In genomic region chr12:92493816-92494215, GRCh38 we compare ENCODE assay signal across 1 cellular context.
TF ChIP-seq lines count a peak whose summit lies in the region.

No MANE protein-coding gene starts in this region.

TF ChIP-seq in GM12878, 131 proteins besides CTCF, POLR2A, EP300 and RAD21 (continued from another document):
- TF ChIP-seq ZBTB33 (IDR thresholded peaks at IDR 0.05) (no peak), DPF2 (IDR thresholded peaks at IDR 0.05) (0 out of 2 replicates have a peak, but pooled peaks have one; percentile 42), WRNIP1 (IDR thresholded peaks at IDR 0.05; ENCODE audit: borderline replicate concordance, low read depth, low read length) (no peak; the same call in 1 of the 2 replicates), NFYA (IDR thresholded peaks at IDR 0.05; ENCODE audit: borderline replicate concordance, low read depth, low read length) (no peak), SMAD5 (IDR thresholded peaks at IDR 0.05; ENCODE audit: low read depth) (no peak), SPI1 (IDR thresholded peaks at IDR 0.05; ENCODE audit: borderline replicate concordance, insufficient read depth, low read depth, low read length) (no peak), EGR1 (IDR thresholded peaks at IDR 0.05; ENCODE audit: borderline replicate concordance in 1 of 2, low read depth in 2 of 2, low read length in 2 of 2) (no peak), ESRRA (IDR thresholded peaks at IDR 0.05; ENCODE audit: low read length) (no peak), RB1 (IDR thresholded peaks at IDR 0.05; ENCODE audit: borderline replicate concordance) (no peak), CREB1 (IDR thresholded peaks at IDR 0.05; ENCODE audit: low read depth) (peak; percentile 55; the same call in 1 of the 2 replicates), CUX1 (IDR thresholded peaks at IDR 0.05; ENCODE audit: insufficient replicate concordance, low read depth, low read length) (no peak), SREBF1 (IDR thresholded peaks at IDR 0.05; ENCODE audit: low read length) (no peak), MYC (IDR thresholded peaks at IDR 0.05; ENCODE audit: insufficient read depth, insufficient read length, insufficient replicate concordance, low read length, severe bottlenecking) (no peak), SMC3 (IDR thresholded peaks at IDR 0.05; ENCODE audit: borderline replicate concordance, low read length) (no peak), PBX3 (IDR thresholded peaks at IDR 0.05; ENCODE audit: insufficient replicate concordance, low read depth, low read length) (no peak), ETV6 (conservative IDR thresholded peaks at IDR 0.05 in 1 of 2, IDR thresholded peaks at IDR 0.05 in 1 of 2; ENCODE audit: borderline replicate concordance in 1 of 2, low read depth in 1 of 2) (peak in 1 of 2 experiments; percentile 82; a peak in 2 of 4 replicates), RELB (IDR thresholded peaks at IDR 0.05; ENCODE audit: low read depth) (no peak), REST (IDR thresholded peaks at IDR 0.05; ENCODE audit: low read depth, low read length) (peak; percentile 21; the same call in 1 of the 2 replicates), MLLT1 (IDR thresholded peaks at IDR 0.05) (no peak), NKRF (conservative IDR thresholded peaks at IDR 0.05) (no peak), ZBED1 (IDR thresholded peaks at IDR 0.05; ENCODE audit: borderline replicate concordance) (peak; percentile 56; the same call in 1 of the 2 replicates), CBFB (IDR thresholded peaks at IDR 0.05; ENCODE audit: low read depth) (0 out of 2 replicates have a peak, but pooled peaks have one; percentile 28), STAT3 (IDR thresholded peaks at IDR 0.05; ENCODE audit: low read depth, low read length) (no peak), RELA (IDR thresholded peaks at IDR 0.05; ENCODE audit: borderline replicate concordance, partially characterized antibody) (no peak), MYB (IDR thresholded peaks at IDR 0.05; ENCODE audit: borderline replicate concordance, low read depth, low read length) (no peak), CBX5 (IDR thresholded peaks at IDR 0.05; ENCODE audit: low read depth) (peak; percentile 92), USF2 (IDR thresholded peaks at IDR 0.05; ENCODE audit: borderline replicate concordance, low read depth, low read length) (no peak), IRF3 (IDR thresholded peaks at IDR 0.05) (no peak), IKZF1 (conservative IDR thresholded peaks at IDR 0.05) (peak; percentile 70), BRCA1 (IDR thresholded peaks at IDR 0.05; ENCODE audit: low read depth, low read length) (no peak), NFXL1 (IDR thresholded peaks at IDR 0.05; ENCODE audit: borderline replicate concordance) (no peak), POLR2AphosphoS2 (IDR thresholded peaks at IDR 0.05; ENCODE audit: low read depth, low read length) (no peak), ZNF207 (IDR thresholded peaks at IDR 0.05; ENCODE audit: borderline replicate concordance) (no peak), PML (IDR thresholded peaks at IDR 0.05; ENCODE audit: low read length) (0 out of 2 replicates have a peak, but pooled peaks have one; percentile 45)
